In the genomic region with DNA sequence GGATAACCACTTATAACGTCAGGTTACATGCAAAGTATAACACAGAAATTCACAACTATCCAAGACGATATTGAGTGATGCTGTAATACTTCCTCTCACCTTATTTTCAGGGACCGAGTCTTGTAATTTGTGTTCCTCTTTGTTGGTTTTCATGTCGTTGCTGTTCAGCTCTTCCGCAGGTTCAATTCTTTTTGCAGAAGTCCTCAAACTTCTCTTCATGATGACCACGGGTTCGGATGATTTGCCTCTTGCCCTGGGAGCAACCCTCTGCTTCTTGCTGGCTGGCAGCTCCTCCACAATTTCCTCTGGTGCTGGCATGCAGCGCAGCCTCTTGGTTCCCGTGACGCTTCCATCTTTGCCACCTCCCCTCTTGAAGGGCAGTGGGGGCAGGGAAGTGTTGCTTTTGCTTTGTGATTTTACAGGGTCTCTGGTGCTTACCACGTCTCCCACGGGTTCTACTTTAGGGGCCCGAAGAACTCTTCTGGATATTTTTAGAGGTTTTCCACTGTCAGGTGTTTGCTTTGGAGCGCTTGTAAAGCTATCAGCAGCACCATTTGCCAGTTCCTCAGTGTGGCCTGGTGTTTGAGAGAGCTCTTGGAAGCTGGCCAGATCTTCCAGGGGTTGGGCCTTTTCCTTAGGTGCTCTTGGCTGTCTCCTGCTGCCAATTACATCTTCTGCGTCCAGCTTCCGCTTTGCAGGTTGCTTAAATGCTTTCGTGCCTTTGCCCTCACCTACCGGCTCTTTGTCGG, we compare ENCODE assay signal across 16 cellular contexts. TPM values are rescaled to one million over a fixed set of nuclear protein-coding genes. Genes with fewer than 3 reads are reported as not detected.
A peak's percentile ranks its signal among the peaks of the same experiment; 100 is the strongest.
DNase-seq lines count a peak whose midpoint lies in the region; TF ChIP-seq lines count a peak whose summit lies in the region.
"Had no signal": no experiment of that assay in that cellular context is flagged by ENCODE, and none has a peak within 500 bp of the region (broad histone marks: within the 10 kb centered on the region; RNA-seq: fewer than 3 reads in every experiment).

No MANE protein-coding gene starts in this region.

- POLR2A ChIA-PET in activated CD4-positive, alpha-beta T cell treated with anti-CD3 and anti-CD28 coated beads, Interleukin-2, amount 10 ng/mL, durations not matched to agents 7 days and 5 days (lab: Charles Lee) = no interaction called here
- POLR2A ChIA-PET in CD8-positive, alpha-beta memory T cell (lab: Charles Lee) = no interaction called here

- 72% methylated on average over 19 of the region's 19 CpGs for WGBS in prostate gland

- H3K27ac Mint-ChIP-seq in activated CD4-positive, alpha-beta T cell treated with anti-CD3 and anti-CD28 coated beads, Interleukin-2, amount 10 ng/mL, durations not matched to agents 7 days and 5 days = peak overlapping the region; percentile 84
- H3K27ac Mint-ChIP-seq in CD8-positive, alpha-beta memory T cell = peak overlapping the region in 7 of 8 donors; percentile 40 to 91 (median 69)
- H3K27ac Mint-ChIP-seq in activated T-helper 1 cell treated with anti-CD3 and anti-CD28 coated beads, Interleukin-12 subunit alpha, Interleukin-12 subunit beta, Interleukin-2, Interleukin-4 antibody, amounts not matched to agents 30 ng/mL and 10 ng/mL and 1 ng/mL, durations not matched to agents 14 hours and 24 hours and 36 hours = peak overlapping the region; percentile 45
- H3K27ac Mint-ChIP-seq: IgD-negative memory B cell, progenitor cell of endocrine pancreas had no signal

- no peaks in the 10 kb centered on the region for H3K36me3 ChIP-seq in CD8-positive, alpha-beta memory T cell (ENCODE audit: insufficient read depth, low read length)
- no peaks in the 10 kb centered on the region for H3K36me3 ChIP-seq in prostate gland

- intact Hi-C loops in activated T-helper 1 cell treated with anti-CD3 and anti-CD28 coated beads, Interleukin-12 subunit alpha, Interleukin-12 subunit beta, Interleukin-2, Interleukin-4 antibody, amounts not matched to agents 30 ng/mL and 10 ng/mL and 1 ng/mL, durations not matched to agents 14 hours and 24 hours and 36 hours (cut with micrococcal nuclease) = loop anchor here (2.0 kb wide), 1 partner anchor 14 kb away; no protein-coding TSS in a partner anchor
- intact Hi-C loops in prostate gland (cut with DNase I) = no loop called here

- H3K9me3 ChIP-seq in CD8-positive, alpha-beta memory T cell (ENCODE audit: low read length) = no peaks in the 10 kb centered on the region
- no peaks in the 10 kb centered on the region for H3K9me3 ChIP-seq in prostate gland

- no peak for DNase-seq in activated CD4-positive, alpha-beta T cell treated with anti-CD3 and anti-CD28 coated beads, Interleukin-2, amount 10 ng/mL, durations not matched to agents 7 days and 5 days
- no peak for DNase-seq in activated CD4-positive, alpha-beta T cell treated with anti-CD3 and anti-CD28 coated beads for 1 hour
- no peak for DNase-seq in CD8-positive, alpha-beta memory T cell
- DNase-seq in activated T-helper 1 cell treated with anti-CD3 and anti-CD28 coated beads, Interleukin-12 subunit alpha, Interleukin-12 subunit beta, Interleukin-2, Interleukin-4 antibody, amounts not matched to agents 30 ng/mL and 10 ng/mL and 1 ng/mL, durations not matched to agents 14 hours and 24 hours and 36 hours (ENCODE audit: low spot score) = no peak
- DNase-seq in prostate gland (ENCODE audit: low spot score) (peak; percentile 53), kidney tubule cell (ENCODE audit: low spot score) (no peak), iPS-NIHi11 (ENCODE audit: low spot score) (no peak), SW480 (ENCODE audit: low spot score) (no peak)
- DNase-seq: activated CD4-positive, CD25-positive, alpha-beta regulatory T cell; foreskin keratinocyte; GDM1; NCI-H2107; NCI-H69; RPMI8226 had no signal

- H3K27me3 Mint-ChIP-seq in activated CD4-positive, alpha-beta T cell treated with anti-CD3 and anti-CD28 coated beads, Interleukin-2, amount 10 ng/mL, durations not matched to agents 7 days and 5 days = no peaks in the 10 kb centered on the region
- no peaks in the 10 kb centered on the region for H3K27me3 Mint-ChIP-seq in CD8-positive, alpha-beta memory T cell
- H3K27me3 Mint-ChIP-seq in activated T-helper 1 cell treated with anti-CD3 and anti-CD28 coated beads, Interleukin-12 subunit alpha, Interleukin-12 subunit beta, Interleukin-2, Interleukin-4 antibody, amounts not matched to agents 30 ng/mL and 10 ng/mL and 1 ng/mL, durations not matched to agents 14 hours and 24 hours and 36 hours (ENCODE audit: insufficient read depth) = no peaks in the 10 kb centered on the region
- H3K27me3 Mint-ChIP-seq: IgD-negative memory B cell, progenitor cell of endocrine pancreas had no signal

- no peaks in the 10 kb centered on the region for H3K27me3 ChIP-seq in CD8-positive, alpha-beta memory T cell (ENCODE audit: insufficient read depth, low read length, poor library complexity, severe bottlenecking)
- no peaks in the 10 kb centered on the region for H3K27me3 ChIP-seq in prostate gland (replicated peaks; ENCODE audit: insufficient read depth)
- H3K27me3 ChIP-seq: foreskin keratinocyte had no signal

- H3K4me1 ChIP-seq in CD8-positive, alpha-beta memory T cell (ENCODE audit: insufficient read depth, low read length) = peaks cover 32% of the 10 kb centered on the region
- H3K4me1 ChIP-seq in prostate gland (replicated peaks) = no peaks in the 10 kb centered on the region
- H3K4me1 ChIP-seq: foreskin keratinocyte had no signal

- H3K36me3 Mint-ChIP-seq in activated CD4-positive, alpha-beta T cell treated with anti-CD3 and anti-CD28 coated beads, Interleukin-2, amount 10 ng/mL, durations not matched to agents 7 days and 5 days (ENCODE audit: low read depth) = peaks cover 54% of the 10 kb centered on the region
- no peaks in the 10 kb centered on the region for H3K36me3 Mint-ChIP-seq in CD8-positive, alpha-beta memory T cell
- peaks cover 46% of the 10 kb centered on the region for H3K36me3 Mint-ChIP-seq in activated T-helper 1 cell treated with anti-CD3 and anti-CD28 coated beads, Interleukin-12 subunit alpha, Interleukin-12 subunit beta, Interleukin-2, Interleukin-4 antibody, amounts not matched to agents 30 ng/mL and 10 ng/mL and 1 ng/mL, durations not matched to agents 14 hours and 24 hours and 36 hours (ENCODE audit: low read depth)
- H3K36me3 Mint-ChIP-seq: IgD-negative memory B cell had no signal

- H3K9me3 Mint-ChIP-seq in activated CD4-positive, alpha-beta T cell treated with anti-CD3 and anti-CD28 coated beads, Interleukin-2, amount 10 ng/mL, durations not matched to agents 7 days and 5 days = no peaks in the 10 kb centered on the region
- no peaks in the 10 kb centered on the region for H3K9me3 Mint-ChIP-seq in CD8-positive, alpha-beta memory T cell
- H3K9me3 Mint-ChIP-seq in activated T-helper 1 cell treated with anti-CD3 and anti-CD28 coated beads, Interleukin-12 subunit alpha, Interleukin-12 subunit beta, Interleukin-2, Interleukin-4 antibody, amounts not matched to agents 30 ng/mL and 10 ng/mL and 1 ng/mL, durations not matched to agents 14 hours and 24 hours and 36 hours = no peaks in the 10 kb centered on the region
- H3K9me3 Mint-ChIP-seq: IgD-negative memory B cell had no signal

- no peak for TF ChIP-seq POLR2A in prostate gland (IDR thresholded peaks at IDR 0.05)

- CTCF ChIA-PET in activated CD4-positive, alpha-beta T cell treated with anti-CD3 and anti-CD28 coated beads, Interleukin-2, amount 10 ng/mL, durations not matched to agents 7 days and 5 days (lab: Charles Lee) = interaction anchor here (1.2 to 3.1 kb wide), 2 partner anchors 11 to 23 kb away, joined by 3 to 19 read pairs; partner anchors contain the start of gene MKI67
- CTCF ChIA-PET in CD8-positive, alpha-beta memory T cell (lab: Charles Lee) = interaction anchor here (0.8 to 2.1 kb wide), 4 partner anchors 14 to 76 kb away, joined by 3 to 8 read pairs (median 4); no protein-coding TSS in a partner anchor

- H3K4me1 Mint-ChIP-seq in activated CD4-positive, alpha-beta T cell treated with anti-CD3 and anti-CD28 coated beads, Interleukin-2, amount 10 ng/mL, durations not matched to agents 7 days and 5 days = peaks cover 27% of the 10 kb centered on the region
- H3K4me1 Mint-ChIP-seq in CD8-positive, alpha-beta memory T cell = peaks cover 13 to 44% (median 21%) of the 10 kb centered on the region in 3 donors
- H3K4me1 Mint-ChIP-seq in activated T-helper 1 cell treated with anti-CD3 and anti-CD28 coated beads, Interleukin-12 subunit alpha, Interleukin-12 subunit beta, Interleukin-2, Interleukin-4 antibody, amounts not matched to agents 30 ng/mL and 10 ng/mL and 1 ng/mL, durations not matched to agents 14 hours and 24 hours and 36 hours (ENCODE audit: low read depth) = peaks cover 43% of the 10 kb centered on the region

- TF ChIP-seq CTCF in prostate gland (IDR thresholded peaks at IDR 0.05) = no peak

- no peak overlapping the region for H3K27ac ChIP-seq in CD8-positive, alpha-beta memory T cell (ENCODE audit: low read depth, low read length)
- H3K27ac ChIP-seq in prostate gland = no peak overlapping the region
- H3K27ac ChIP-seq: foreskin keratinocyte had no signal

- peak overlapping the region; percentile 3 for H3K4me3 Mint-ChIP-seq in activated CD4-positive, alpha-beta T cell treated with anti-CD3 and anti-CD28 coated beads, Interleukin-2, amount 10 ng/mL, durations not matched to agents 7 days and 5 days
- H3K4me3 Mint-ChIP-seq in CD8-positive, alpha-beta memory T cell = peak overlapping the region; percentile 27 to 72 (median 54)
- H3K4me3 Mint-ChIP-seq in activated T-helper 1 cell treated with anti-CD3 and anti-CD28 coated beads, Interleukin-12 subunit alpha, Interleukin-12 subunit beta, Interleukin-2, Interleukin-4 antibody, amounts not matched to agents 30 ng/mL and 10 ng/mL and 1 ng/mL, durations not matched to agents 14 hours and 24 hours and 36 hours = peak overlapping the region; percentile 15
- H3K4me3 Mint-ChIP-seq: IgD-negative memory B cell had no signal

- H3K4me3 ChIP-seq in CD8-positive, alpha-beta memory T cell (ENCODE audit: low read length) = peak overlapping the region; percentile 25
- H3K4me3 ChIP-seq in prostate gland = no peak overlapping the region

RNA-seq across cellular contexts. Expression of gene MKI67, which starts 23.6 kb away (rescaled TPM):
- total RNA-seq in activated CD4-positive, alpha-beta T cell treated with anti-CD3 and anti-CD28 coated beads, Interleukin-2, amount 10 ng/mL, durations not matched to agents 7 days and 5 days = 100 to 1,000 TPM; 328 to 345 TPM
- total RNA-seq in CD8-positive, alpha-beta memory T cell = 100 to 1,000 TPM; 113 to 136 TPM
- polyA plus RNA-seq in CD8-positive, alpha-beta memory T cell = 0.70 TPM
- total RNA-seq in activated T-helper 1 cell treated with anti-CD3 and anti-CD28 coated beads, Interleukin-12 subunit alpha, Interleukin-12 subunit beta, Interleukin-2, Interleukin-4 antibody, amounts not matched to agents 30 ng/mL and 10 ng/mL and 1 ng/mL, durations not matched to agents 14 hours and 24 hours and 36 hours = 141 and 159 TPM in 2 replicates
- total RNA-seq in prostate gland = 1 to 10 TPM; 2.0 to 2.9 TPM

Comparison
In these comparisons a context has a peak if more than half of its experiments do, and no peak if none do; other contexts are left out.
1. H3K4me3 Mint-ChIP-seq: peak in every context shown above with its lines; median percentile 54 in CD8-positive, alpha-beta memory T cell; 15 in activated T-helper 1 cell treated with anti-CD3 and anti-CD28 coated beads, Interleukin-12 subunit alpha, Interleukin-12 subunit beta, Interleukin-2, Interleukin-4 antibody, amounts not matched to agents 30 ng/mL and 10 ng/mL and 1 ng/mL, durations not matched to agents 14 hours and 24 hours and 36 hours; 3 in activated CD4-positive, alpha-beta T cell treated with anti-CD3 and anti-CD28 coated beads, Interleukin-2, amount 10 ng/mL, durations not matched to agents 7 days and 5 days.
2. RNA of gene MKI67, which starts 23.6 kb away (total RNA-seq): 328 to 345 TPM in activated CD4-positive, alpha-beta T cell treated with anti-CD3 and anti-CD28 coated beads, Interleukin-2, amount 10 ng/mL, durations not matched to agents 7 days and 5 days, 141 to 159 TPM in activated T-helper 1 cell treated with anti-CD3 and anti-CD28 coated beads, Interleukin-12 subunit alpha, Interleukin-12 subunit beta, Interleukin-2, Interleukin-4 antibody, amounts not matched to agents 30 ng/mL and 10 ng/mL and 1 ng/mL, durations not matched to agents 14 hours and 24 hours and 36 hours and 113 to 136 TPM in CD8-positive, alpha-beta memory T cell; 2.0 to 2.9 TPM in prostate gland; every median in the first group is over 10 times any median in the second.
3. Peak in every context shown above with its lines, with median percentiles within 50 percentile points of each other: H3K27ac Mint-ChIP-seq.